1 cellular context compared by ENCODE assay signal in the genomic region with DNA sequence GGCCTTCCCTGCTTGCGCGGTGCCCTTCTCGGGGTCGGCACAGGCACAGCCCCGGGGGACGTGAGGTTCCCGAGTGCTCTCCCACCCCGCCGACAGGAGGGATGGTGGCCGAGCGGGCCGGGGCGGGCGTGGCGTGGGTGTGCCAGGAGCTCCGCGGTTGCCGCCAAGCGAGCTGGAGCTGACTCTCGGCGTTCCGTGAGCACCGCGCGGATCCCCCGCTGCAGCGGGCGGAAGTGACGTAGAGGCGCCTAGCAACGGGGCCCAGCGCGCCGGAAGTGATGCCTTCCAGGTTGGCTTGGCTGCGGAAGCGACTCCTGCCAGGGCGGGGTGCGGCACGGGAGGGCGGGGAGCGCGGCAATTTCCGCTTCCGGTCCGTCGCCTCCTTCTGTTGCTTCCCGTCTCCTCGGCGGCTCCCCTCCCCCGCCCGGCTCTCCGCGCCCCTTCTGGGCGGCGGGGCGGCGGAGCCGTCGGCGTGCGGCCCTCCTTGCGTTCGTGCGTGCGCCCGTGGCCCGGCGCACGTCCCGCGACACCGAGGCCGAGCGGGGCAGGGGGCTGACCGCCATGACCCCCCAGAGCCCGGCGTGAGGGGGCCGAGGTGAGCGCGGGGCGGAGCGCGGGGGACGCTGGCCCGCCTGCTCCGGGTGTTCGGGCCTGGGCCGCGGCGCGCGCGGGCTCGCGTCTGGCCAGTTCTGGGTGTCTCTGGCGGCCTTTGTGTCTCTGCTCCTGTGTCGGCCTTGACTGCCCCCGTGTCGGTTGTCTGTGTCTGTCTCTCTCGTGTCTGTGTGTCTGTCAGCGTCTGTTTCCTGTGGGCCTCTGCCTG.
A peak's percentile ranks its signal among the peaks of the same experiment; 100 is the strongest.
TF ChIP-seq lines count a peak whose summit lies in the region.

A gene (plus strand): TSS at position 386 of the 820 bp plus-strand sequence. CDS start 3,402 bp downstream, outside the sequence.

TF ChIP-seq in HepG2, 621 proteins besides CTCF, POLR2A, EP300 and RAD21 (continued from another document and continues in another):
- TF ChIP-seq TEAD3 (CRISPR knock-in tag; optimal IDR thresholded peaks at IDR 0.05; ENCODE audit: borderline replicate concordance) = peak; percentile 14
- TF ChIP-seq TEAD2 (CRISPR knock-in tag; IDR thresholded peaks at IDR 0.05) = no peak
- no peak for TF ChIP-seq CCDC6 (CRISPR knock-in tag; IDR thresholded peaks at IDR 0.05)
- no peak for TF ChIP-seq SIX4 (CRISPR knock-in tag; IDR thresholded peaks at IDR 0.05)
- TF ChIP-seq, protein P1, sequence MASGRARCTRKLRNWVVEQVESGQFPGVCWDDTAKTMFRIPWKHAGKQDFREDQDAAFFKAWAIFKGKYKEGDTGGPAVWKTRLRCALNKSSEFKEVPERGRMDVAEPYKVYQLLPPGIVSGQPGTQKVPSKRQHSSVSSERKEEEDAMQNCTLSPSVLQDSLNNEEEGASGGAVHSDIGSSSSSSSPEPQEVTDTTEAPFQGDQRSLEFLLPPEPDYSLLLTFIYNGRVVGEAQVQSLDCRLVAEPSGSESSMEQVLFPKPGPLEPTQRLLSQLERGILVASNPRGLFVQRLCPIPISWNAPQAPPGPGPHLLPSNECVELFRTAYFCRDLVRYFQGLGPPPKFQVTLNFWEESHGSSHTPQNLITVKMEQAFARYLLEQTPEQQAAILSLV (CRISPR knock-in tag; IDR thresholded peaks at IDR 0.05; ENCODE audit: borderline replicate concordance) = 0 out of 2 replicates have a peak, but pooled peaks have one; percentile 39
- TF ChIP-seq, protein P2, sequence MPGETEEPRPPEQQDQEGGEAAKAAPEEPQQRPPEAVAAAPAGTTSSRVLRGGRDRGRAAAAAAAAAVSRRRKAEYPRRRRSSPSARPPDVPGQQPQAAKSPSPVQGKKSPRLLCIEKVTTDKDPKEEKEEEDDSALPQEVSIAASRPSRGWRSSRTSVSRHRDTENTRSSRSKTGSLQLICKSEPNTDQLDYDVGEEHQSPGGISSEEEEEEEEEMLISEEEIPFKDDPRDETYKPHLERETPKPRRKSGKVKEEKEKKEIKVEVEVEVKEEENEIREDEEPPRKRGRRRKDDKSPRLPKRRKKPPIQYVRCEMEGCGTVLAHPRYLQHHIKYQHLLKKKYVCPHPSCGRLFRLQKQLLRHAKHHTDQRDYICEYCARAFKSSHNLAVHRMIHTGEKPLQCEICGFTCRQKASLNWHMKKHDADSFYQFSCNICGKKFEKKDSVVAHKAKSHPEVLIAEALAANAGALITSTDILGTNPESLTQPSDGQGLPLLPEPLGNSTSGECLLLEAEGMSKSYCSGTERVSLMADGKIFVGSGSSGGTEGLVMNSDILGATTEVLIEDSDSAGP (CRISPR knock-in tag; IDR thresholded peaks at IDR 0.05; ENCODE audit: borderline replicate concordance) = peak; percentile 87
- 0 out of 2 replicates have a peak, but pooled peaks have one; percentile 31 for TF ChIP-seq ZNF143 (CRISPR knock-in tag; IDR thresholded peaks at IDR 0.05)
- no peak for TF ChIP-seq IKZF1 (IDR thresholded peaks at IDR 0.05)
- 0 out of 2 replicates have a peak, but pooled peaks have one; percentile 63 for TF ChIP-seq ZNF572 (CRISPR knock-in tag; IDR thresholded peaks at IDR 0.05)
- no peak for TF ChIP-seq NFATC3 (CRISPR knock-in tag; IDR thresholded peaks at IDR 0.05)
- TF ChIP-seq TCF12 (IDR thresholded peaks at IDR 0.05) = no peak
- 0 out of 2 replicates have a peak, but pooled peaks have one; percentile 69 for TF ChIP-seq TCF12 (CRISPR knock-in tag; IDR thresholded peaks at IDR 0.05)
- TF ChIP-seq HNRNPK (IDR thresholded peaks at IDR 0.05; ENCODE audit: low read depth, low read length, poor library complexity, severe bottlenecking) = peak; percentile 68
- peak; percentile 33; the same call in 1 of the 2 replicates for TF ChIP-seq TAF1 (CRISPR knock-in tag; IDR thresholded peaks at IDR 0.05)
- no peak for TF ChIP-seq ATRX (CRISPR knock-in tag; IDR thresholded peaks at IDR 0.05; ENCODE audit: borderline replicate concordance)
- peak; percentile 66 for TF ChIP-seq TBX2 (CRISPR knock-in tag; IDR thresholded peaks at IDR 0.05; ENCODE audit: borderline replicate concordance)
- peak; percentile 78; the same call in 1 of the 2 replicates for TF ChIP-seq ZBTB38 (CRISPR knock-in tag; IDR thresholded peaks at IDR 0.05)
- TF ChIP-seq FOXK1 (CRISPR knock-in tag; IDR thresholded peaks at IDR 0.05; ENCODE audit: borderline replicate concordance, low read depth) = 0 out of 2 replicates have a peak, but pooled peaks have one; percentile 62
- TF ChIP-seq, protein P3, sequence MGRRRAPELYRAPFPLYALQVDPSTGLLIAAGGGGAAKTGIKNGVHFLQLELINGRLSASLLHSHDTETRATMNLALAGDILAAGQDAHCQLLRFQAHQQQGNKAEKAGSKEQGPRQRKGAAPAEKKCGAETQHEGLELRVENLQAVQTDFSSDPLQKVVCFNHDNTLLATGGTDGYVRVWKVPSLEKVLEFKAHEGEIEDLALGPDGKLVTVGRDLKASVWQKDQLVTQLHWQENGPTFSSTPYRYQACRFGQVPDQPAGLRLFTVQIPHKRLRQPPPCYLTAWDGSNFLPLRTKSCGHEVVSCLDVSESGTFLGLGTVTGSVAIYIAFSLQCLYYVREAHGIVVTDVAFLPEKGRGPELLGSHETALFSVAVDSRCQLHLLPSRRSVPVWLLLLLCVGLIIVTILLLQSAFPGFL (CRISPR knock-in tag; IDR thresholded peaks at IDR 0.05) = no peak
- peak; percentile 51; the same call in 1 of the 2 replicates for TF ChIP-seq ZNF501 (CRISPR knock-in tag; IDR thresholded peaks at IDR 0.05)
- TF ChIP-seq REL (CRISPR knock-in tag; conservative IDR thresholded peaks at IDR 0.05) = 0 out of 2 replicates have a peak, but pooled peaks have one; percentile 44
- no peak for TF ChIP-seq ZNF207 (IDR thresholded peaks at IDR 0.05; ENCODE audit: borderline replicate concordance)
- TF ChIP-seq, protein P4, sequence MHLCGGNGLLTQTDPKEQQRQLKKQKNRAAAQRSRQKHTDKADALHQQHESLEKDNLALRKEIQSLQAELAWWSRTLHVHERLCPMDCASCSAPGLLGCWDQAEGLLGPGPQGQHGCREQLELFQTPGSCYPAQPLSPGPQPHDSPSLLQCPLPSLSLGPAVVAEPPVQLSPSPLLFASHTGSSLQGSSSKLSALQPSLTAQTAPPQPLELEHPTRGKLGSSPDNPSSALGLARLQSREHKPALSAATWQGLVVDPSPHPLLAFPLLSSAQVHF (CRISPR knock-in tag; IDR thresholded peaks at IDR 0.05) = peak; percentile 60; the same call in 1 of the 2 replicates
- TF ChIP-seq ZNF749 (CRISPR knock-in tag; IDR thresholded peaks at IDR 0.05; ENCODE audit: borderline replicate concordance) = peak; percentile 18; the same call in 1 of the 2 replicates
- TF ChIP-seq, protein P5, sequence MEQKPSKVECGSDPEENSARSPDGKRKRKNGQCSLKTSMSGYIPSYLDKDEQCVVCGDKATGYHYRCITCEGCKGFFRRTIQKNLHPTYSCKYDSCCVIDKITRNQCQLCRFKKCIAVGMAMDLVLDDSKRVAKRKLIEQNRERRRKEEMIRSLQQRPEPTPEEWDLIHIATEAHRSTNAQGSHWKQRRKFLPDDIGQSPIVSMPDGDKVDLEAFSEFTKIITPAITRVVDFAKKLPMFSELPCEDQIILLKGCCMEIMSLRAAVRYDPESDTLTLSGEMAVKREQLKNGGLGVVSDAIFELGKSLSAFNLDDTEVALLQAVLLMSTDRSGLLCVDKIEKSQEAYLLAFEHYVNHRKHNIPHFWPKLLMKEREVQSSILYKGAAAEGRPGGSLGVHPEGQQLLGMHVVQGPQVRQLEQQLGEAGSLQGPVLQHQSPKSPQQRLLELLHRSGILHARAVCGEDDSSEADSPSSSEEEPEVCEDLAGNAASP (CRISPR knock-in tag; IDR thresholded peaks at IDR 0.05; ENCODE audit: borderline replicate concordance) = no peak
- TF ChIP-seq MXI1 (IDR thresholded peaks at IDR 0.05; ENCODE audit: borderline replicate concordance, low read depth, low read length) = peak; percentile 89; the same call in 2 of the 3 replicates
- TF ChIP-seq ZNF496 (CRISPR knock-in tag; IDR thresholded peaks at IDR 0.05; ENCODE audit: insufficient replicate concordance) = no peak
- TF ChIP-seq PAF1 (CRISPR knock-in tag; IDR thresholded peaks at IDR 0.05) = peak; percentile 94
- 0 out of 2 replicates have a peak, but pooled peaks have one; percentile 21 for TF ChIP-seq SMAD3 (CRISPR knock-in tag; IDR thresholded peaks at IDR 0.05)
- peak; percentile 49; the same call in 1 of the 2 replicates for TF ChIP-seq SIN3B (IDR thresholded peaks at IDR 0.05; ENCODE audit: low read length)
- peak; percentile 95 for TF ChIP-seq THAP11 (CRISPR knock-in tag; IDR thresholded peaks at IDR 0.05)
- peak; percentile 32; the same call in 1 of the 2 replicates for TF ChIP-seq MEIS2 (CRISPR knock-in tag; IDR thresholded peaks at IDR 0.05)
- TF ChIP-seq, protein P6, sequence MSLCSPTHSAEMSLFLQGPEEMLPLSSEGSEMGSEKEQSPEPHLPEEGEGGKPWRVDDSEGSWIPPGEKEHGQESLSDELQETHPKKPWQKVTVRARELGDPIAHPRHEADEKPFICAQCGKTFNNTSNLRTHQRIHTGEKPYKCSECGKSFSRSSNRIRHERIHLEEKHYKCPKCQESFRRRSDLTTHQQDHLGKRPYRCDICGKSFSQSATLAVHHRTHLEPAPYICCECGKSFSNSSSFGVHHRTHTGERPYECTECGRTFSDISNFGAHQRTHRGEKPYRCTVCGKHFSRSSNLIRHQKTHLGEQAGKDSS (CRISPR knock-in tag; IDR thresholded peaks at IDR 0.05; ENCODE audit: borderline replicate concordance, low read depth) = 0 out of 2 replicates have a peak, but pooled peaks have one; percentile 41
- TF ChIP-seq ZNF605 (CRISPR knock-in tag; IDR thresholded peaks at IDR 0.05) = peak; percentile 33; the same call in 1 of the 2 replicates
- peak; percentile 38; the same call in 1 of the 2 replicates for TF ChIP-seq FOXA3 (CRISPR knock-in tag; IDR thresholded peaks at IDR 0.05)
- 0 out of 2 replicates have a peak, but pooled peaks have one; percentile 60 for TF ChIP-seq ZBTB21 (CRISPR knock-in tag; IDR thresholded peaks at IDR 0.05)
- peak; percentile 54; the same call in 1 of the 2 replicates for TF ChIP-seq MIER2 (CRISPR knock-in tag; IDR thresholded peaks at IDR 0.05)
- peak; percentile 90; the same call in 1 of the 2 replicates for TF ChIP-seq MAZ (IDR thresholded peaks at IDR 0.05; ENCODE audit: borderline replicate concordance, low read depth, low read length)
- TF ChIP-seq MAZ (CRISPR knock-in tag; IDR thresholded peaks at IDR 0.05; ENCODE audit: low read depth) = peak; percentile 94
- no peak for TF ChIP-seq SMARCE1 (IDR thresholded peaks at IDR 0.05; ENCODE audit: borderline replicate concordance)
- TF ChIP-seq ELF1 (CRISPR knock-in tag; IDR thresholded peaks at IDR 0.05) = peak; percentile 93
- TF ChIP-seq ZNF629 (CRISPR knock-in tag; conservative IDR thresholded peaks at IDR 0.05) = no peak
- no peak; the same call in 1 of the 2 replicates for TF ChIP-seq BORCS8-MEF2B (CRISPR knock-in tag; IDR thresholded peaks at IDR 0.05)
- TF ChIP-seq, protein P7, sequence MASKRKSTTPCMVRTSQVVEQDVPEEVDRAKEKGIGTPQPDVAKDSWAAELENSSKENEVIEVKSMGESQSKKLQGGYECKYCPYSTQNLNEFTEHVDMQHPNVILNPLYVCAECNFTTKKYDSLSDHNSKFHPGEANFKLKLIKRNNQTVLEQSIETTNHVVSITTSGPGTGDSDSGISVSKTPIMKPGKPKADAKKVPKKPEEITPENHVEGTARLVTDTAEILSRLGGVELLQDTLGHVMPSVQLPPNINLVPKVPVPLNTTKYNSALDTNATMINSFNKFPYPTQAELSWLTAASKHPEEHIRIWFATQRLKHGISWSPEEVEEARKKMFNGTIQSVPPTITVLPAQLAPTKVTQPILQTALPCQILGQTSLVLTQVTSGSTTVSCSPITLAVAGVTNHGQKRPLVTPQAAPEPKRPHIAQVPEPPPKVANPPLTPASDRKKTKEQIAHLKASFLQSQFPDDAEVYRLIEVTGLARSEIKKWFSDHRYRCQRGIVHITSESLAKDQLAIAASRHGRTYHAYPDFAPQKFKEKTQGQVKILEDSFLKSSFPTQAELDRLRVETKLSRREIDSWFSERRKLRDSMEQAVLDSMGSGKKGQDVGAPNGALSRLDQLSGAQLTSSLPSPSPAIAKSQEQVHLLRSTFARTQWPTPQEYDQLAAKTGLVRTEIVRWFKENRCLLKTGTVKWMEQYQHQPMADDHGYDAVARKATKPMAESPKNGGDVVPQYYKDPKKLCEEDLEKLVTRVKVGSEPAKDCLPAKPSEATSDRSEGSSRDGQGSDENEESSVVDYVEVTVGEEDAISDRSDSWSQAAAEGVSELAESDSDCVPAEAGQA (IDR thresholded peaks at IDR 0.05; ENCODE audit: low read depth) = peak; percentile 87
- TF ChIP-seq, protein P7 (CRISPR knock-in tag; IDR thresholded peaks at IDR 0.05; ENCODE audit: borderline replicate concordance) = peak; percentile 60; the same call in 1 of the 2 replicates
- peak; percentile 97 for TF ChIP-seq GABPB1 (CRISPR knock-in tag; IDR thresholded peaks at IDR 0.05)
- TF ChIP-seq RBM22 (optimal IDR thresholded peaks at IDR 0.05; ENCODE audit: low read length) = peak; percentile 99
- no peak for TF ChIP-seq ZIK1 (CRISPR knock-in tag; IDR thresholded peaks at IDR 0.05; ENCODE audit: borderline replicate concordance, low read depth)
- peak; percentile 55; the same call in 1 of the 2 replicates for TF ChIP-seq FOXO1 (CRISPR knock-in tag; IDR thresholded peaks at IDR 0.05)
- peak; percentile 84 for TF ChIP-seq ATF1 (CRISPR knock-in tag; IDR thresholded peaks at IDR 0.05)
- TF ChIP-seq ZSCAN31 (CRISPR knock-in tag; IDR thresholded peaks at IDR 0.05; ENCODE audit: low read depth) = peak; percentile 84
